ENCODE assay signal across 27 cellular contexts in the genomic region with DNA sequence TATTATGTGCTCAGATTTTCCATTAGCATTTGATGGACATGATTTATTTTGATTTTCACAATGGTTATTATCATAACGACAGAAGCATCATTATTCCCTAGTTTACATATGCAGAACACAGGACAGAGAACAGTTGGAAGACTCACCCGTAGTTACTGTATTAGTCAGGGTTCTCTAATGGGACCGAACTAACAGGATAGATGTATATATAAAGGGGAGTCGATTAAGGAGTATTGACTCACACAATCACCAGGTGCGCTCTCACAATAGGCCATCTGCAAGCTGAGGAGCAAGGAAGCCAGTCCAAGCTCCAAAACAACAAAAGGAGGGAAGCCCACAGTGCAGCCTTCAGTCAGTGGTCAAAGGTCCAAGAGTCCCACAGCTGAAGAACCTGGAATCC.
"Had no signal": no experiment of that assay in that cellular context is flagged by ENCODE, and none has a peak within 500 bp of the region (broad histone marks: within the 10 kb centered on the region; RNA-seq: fewer than 3 reads in every experiment).

No MANE protein-coding gene starts in this region.

- H3K36me3 ChIP-seq: SJCRH30, WERI-Rb-1 had no signal

- DNase-seq: activated CD4-positive, alpha-beta memory T cell treated with anti-CD3 and anti-CD28 coated beads, Interleukin-2, amount 10 ng/mL, durations not matched to agents 7 days and 5 days; activated CD4-positive, alpha-beta T cell treated with anti-CD3 and anti-CD28 coated beads for 1 hour; activated CD4-positive, alpha-beta T cell treated with anti-CD3 and anti-CD28 coated beads for 48 hours; activated CD4-positive, CD25-positive, alpha-beta regulatory T cell; activated CD8-positive, alpha-beta memory T cell treated with anti-CD3 and anti-CD28 coated beads for 24 hours; activated CD8-positive, alpha-beta memory T cell treated with anti-CD3 and anti-CD28 coated beads, Interleukin-2, amount 10 ng/mL, durations not matched to agents 7 days and 5 days; activated CD8-positive, alpha-beta memory T cell treated with anti-CD3 and anti-CD28 coated beads, Interleukin-2, amount 50 U/mL, for 48 hours; activated effector memory CD4-positive, alpha-beta T cell treated with Interleukin-2 at 50 U/mL for 16 hours; activated naive CD4-positive, alpha-beta T cell treated with anti-CD3 and anti-CD28 coated beads, Interleukin-2, amount 10 ng/mL, durations not matched to agents 7 days and 5 days; activated naive CD8-positive, alpha-beta T cell treated with anti-CD3 and anti-CD28 coated beads, Interleukin-2, amount 50 U/mL, for 24 hours; activated T-cell treated with anti-CD3 and anti-CD28 coated beads, Interleukin-2, amount 50 U/mL, for 48 hours; anterior cingulate cortex; central memory CD4-positive, alpha-beta T cell; Karpas-422; KBM-7; NCI-H1105 treated with DMSO at 0.1 percent for 48 hours; NCI-H187 treated with DMSO at 0.1 percent for 48 hours; NCI-H2171 treated with DMSO at 0.1 percent for 48 hours; NCI-H226; NCI-H446 treated with DMSO at 0.1 percent for 48 hours; NCI-H526; SHP77; SJCRH30; T1000; WERI-Rb-1 had no signal

- H3K4me3 ChIP-seq: SJCRH30, SK-N-MC had no signal

- ATAC-seq: activated CD8-positive, alpha-beta memory T cell treated with anti-CD3 and anti-CD28 coated beads, Interleukin-2, amount 10 ng/mL, durations not matched to agents 7 days and 5 days; activated naive CD8-positive, alpha-beta T cell treated with anti-CD3 and anti-CD28 coated beads, Interleukin-2, amount 50 U/mL, for 24 hours; Panc1 had no signal

- H3K27me3 ChIP-seq: SJCRH30 had no signal

- H3K27ac ChIP-seq: SJCRH30, SK-N-MC, WERI-Rb-1 had no signal

- H3K4me1 ChIP-seq: SJCRH30 had no signal

- H3K9me3 ChIP-seq: SJCRH30 had no signal
